ENCODE assay signal across 31 cellular contexts in the genomic region with DNA sequence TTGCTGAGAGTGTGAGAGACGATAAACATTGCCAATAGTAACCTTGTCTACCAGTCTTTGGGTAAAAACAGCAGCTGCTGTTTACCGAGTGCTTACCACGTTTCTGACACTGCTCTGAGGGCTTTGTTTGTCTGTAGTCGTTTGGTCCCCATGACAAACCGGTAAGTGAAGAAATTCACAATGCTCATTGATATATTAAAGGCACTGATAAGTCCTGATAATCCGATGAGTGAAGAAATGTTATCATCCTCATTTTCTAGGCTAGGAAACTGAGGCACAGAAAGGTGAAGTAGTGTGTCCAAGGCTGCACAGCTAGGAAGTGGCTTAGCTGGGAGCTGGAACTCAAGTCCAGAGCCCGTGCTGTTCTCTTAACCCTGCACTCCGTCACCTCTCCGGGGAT.
"Had no signal": no experiment of that assay in that cellular context is flagged by ENCODE, and none has a peak within 500 bp of the region (broad histone marks: within the 10 kb centered on the region; RNA-seq: fewer than 3 reads in every experiment).

No MANE protein-coding gene starts in this region.

- H3K27ac ChIP-seq: cardiac muscle cell, colonic mucosa, gastrocnemius medialis, hepatocyte, prostate gland, thoracic aorta, uterus, VCaP had no signal

- H3K4me3 Mint-ChIP-seq: activated naive CD8-positive, alpha-beta T cell; brain; memory B cell; naive thymus-derived CD8-positive, alpha-beta T cell; neural crest cell; T-helper 1 cell treated with Interleukin-12 subunit alpha and Interleukin-12 subunit beta and Interleukin-4 antibody, amounts not matched to agents 30 μg/mL and 1 μg/mL, for 36 hours; type B pancreatic cell had no signal

- H3K27ac Mint-ChIP-seq: activated naive CD8-positive, alpha-beta T cell; memory B cell; naive thymus-derived CD8-positive, alpha-beta T cell; T-helper 1 cell treated with Interleukin-12 subunit alpha and Interleukin-12 subunit beta and Interleukin-4 antibody, amounts not matched to agents 30 μg/mL and 1 μg/mL, for 36 hours; type B pancreatic cell had no signal

- H3K27me3 Mint-ChIP-seq: activated naive CD8-positive, alpha-beta T cell; brain; type B pancreatic cell had no signal

- H3K9me3 Mint-ChIP-seq: neural crest cell; T-helper 1 cell treated with Interleukin-12 subunit alpha and Interleukin-12 subunit beta and Interleukin-4 antibody, amounts not matched to agents 30 μg/mL and 1 μg/mL, for 36 hours; type B pancreatic cell had no signal

- DNase-seq: activated CD4-positive, alpha-beta T cell treated with anti-CD3 and anti-CD28 coated beads for 4 hours; activated CD4-positive, alpha-beta T cell treated with anti-CD3 and anti-CD28 coated beads, Interleukin-2, amount 50 U/mL, for 4 hours; activated effector memory CD4-positive, alpha-beta T cell treated with Interleukin-2 at 50 U/mL for 16 hours; activated naive CD4-positive, alpha-beta T cell treated with Interleukin-2 at 50 U/mL for 16 hours; activated T-cell treated with anti-CD3 and anti-CD28 coated beads for 4 hours; cerebellar nuclear complex; colonic mucosa; dorsolateral prefrontal cortex; effector memory CD4-positive, alpha-beta T cell; gastrocnemius medialis; glutamatergic neuron; islet precursor cell; naive thymus-derived CD8-positive, alpha-beta T cell; nucleus accumbens; pancreas; stimulated activated CD4-positive, alpha-beta T cell treated with anti-CD3 and anti-CD28 coated beads, Interleukin-15, amount 100 ng/mL, for 24 hours; stimulated activated CD4-positive, alpha-beta T cell treated with anti-CD3 and anti-CD28 coated beads, Interleukin-2, amount 100 ng/mL, for 24 hours; stimulated activated naive CD4-positive, alpha-beta T cell; T-helper 9 cell; uterus had no signal

- H3K36me3 Mint-ChIP-seq: activated naive CD8-positive, alpha-beta T cell; brain; naive thymus-derived CD8-positive, alpha-beta T cell; type B pancreatic cell had no signal

- ATAC-seq: gastrocnemius medialis; naive thymus-derived CD8-positive, alpha-beta T cell; pancreas had no signal

- H3K4me1 Mint-ChIP-seq: memory B cell had no signal
